In genomic region chr17:31307640-31308039, GRCh38 we compare ENCODE assay signal across 15 cellular contexts. TPM values are rescaled to one million over a fixed set of nuclear protein-coding genes. Genes with fewer than 3 reads are reported as not detected.
DNase-seq lines count a peak whose midpoint lies in the region; ATAC-seq, FAIRE-seq and TF ChIP-seq lines count a peak whose summit lies in the region.
"Had no signal": no experiment of that assay in that cellular context is flagged by ENCODE, and none has a peak within 500 bp of the region (broad histone marks: within the 10 kb centered on the region; RNA-seq: fewer than 3 reads in every experiment).

No MANE protein-coding gene starts in this region.

- peaks cover 6% of the 10 kb centered on the region for H3K9me3 Mint-ChIP-seq in T-helper 1 cell treated with Interleukin-12 subunit alpha and Interleukin-12 subunit beta and Interleukin-4 antibody, amounts not matched to agents 30 μg/mL and 1 μg/mL, for 36 hours
- peaks cover 10% of the 10 kb centered on the region for H3K9me3 Mint-ChIP-seq in activated CD8-positive, alpha-beta T cell treated with anti-CD3 and anti-CD28 coated beads for 36 hours
- peaks cover 0 to 5% (median 0%) of the 10 kb centered on the region in 7 donors for H3K9me3 Mint-ChIP-seq in naive B cell

- POLR2A ChIA-PET in activated CD8-positive, alpha-beta T cell treated with anti-CD3 and anti-CD28 coated beads for 36 hours (lab: Charles Lee), result interaction anchor here (10.7 kb wide), 1 partner anchor 12 kb away, joined by 114 read pairs; the partner anchor contains the start of gene EVI2A

- CTCF ChIA-PET in activated CD8-positive, alpha-beta T cell treated with anti-CD3 and anti-CD28 coated beads for 36 hours (lab: Charles Lee), result interaction anchor here (1.1 kb wide), 1 partner anchor 82 kb away, joined by 3 read pairs; no protein-coding TSS in a partner anchor

- no peak for FAIRE-seq in GM12892 (lab: Jason Lieb, UNC)

- DNase-seq in T-helper 1 cell, result no peak
- no peak for DNase-seq in GM12865 (ENCODE audit: low read depth)
- DNase-seq in activated CD8-positive, alpha-beta T cell treated with anti-CD3 and anti-CD28 coated beads for 36 hours, result no peak
- DNase-seq in naive B cell, result no peak
- no peak for DNase-seq in COLO829 (ENCODE audit: low spot score)
- no peak for DNase-seq in stimulated activated CD4-positive, alpha-beta T cell treated with anti-CD3 and anti-CD28 coated beads, Interleukin-12 subunit alpha, Interleukin-12 subunit beta, amount 100 ng/mL, for 4 hours
- no peak for DNase-seq in GM12892 (ENCODE audit: insufficient read length)
- DNase-seq: heart left ventricle, islet precursor cell, NCI-H146, NCI-H446 treated with DMSO at 0.1 percent for 48 hours had no signal

- H3K4me3 Mint-ChIP-seq in T-helper 1 cell treated with Interleukin-12 subunit alpha and Interleukin-12 subunit beta and Interleukin-4 antibody, amounts not matched to agents 30 μg/mL and 1 μg/mL, for 36 hours, result peak overlapping the region; percentile 93
- H3K4me3 Mint-ChIP-seq in activated CD8-positive, alpha-beta T cell treated with anti-CD3 and anti-CD28 coated beads for 36 hours, result peak overlapping the region; percentile 90
- peak overlapping the region in 7 of 8 donors; percentile 72 to 99 (median 93) for H3K4me3 Mint-ChIP-seq in naive B cell

- peaks cover 42% of the 10 kb centered on the region for H3K4me1 Mint-ChIP-seq in T-helper 1 cell treated with Interleukin-12 subunit alpha and Interleukin-12 subunit beta and Interleukin-4 antibody, amounts not matched to agents 30 μg/mL and 1 μg/mL, for 36 hours (ENCODE audit: low read depth)
- H3K4me1 Mint-ChIP-seq in activated CD8-positive, alpha-beta T cell treated with anti-CD3 and anti-CD28 coated beads for 36 hours (ENCODE audit: low read depth), result peaks cover 64% of the 10 kb centered on the region
- peaks cover 55 to 83% (median 74%) of the 10 kb centered on the region in 3 donors for H3K4me1 Mint-ChIP-seq in naive B cell

- peak; percentile 11 for ATAC-seq in activated CD8-positive, alpha-beta T cell treated with anti-CD3 and anti-CD28 coated beads for 36 hours
- ATAC-seq in naive B cell (ENCODE audit: low read depth in 2 of 2), result no peak
- ATAC-seq: heart left ventricle had no signal

- peak overlapping the region; percentile 44; the same call in 1 of the 2 replicates for H3K4me3 ChIP-seq in GM12865 (ENCODE audit: low read depth, low read length)
- H3K4me3 ChIP-seq: esophagus muscularis mucosa, SK-N-MC had no signal

- no peaks in the 10 kb centered on the region for H3K27me3 Mint-ChIP-seq in T-helper 1 cell treated with Interleukin-12 subunit alpha and Interleukin-12 subunit beta and Interleukin-4 antibody, amounts not matched to agents 30 μg/mL and 1 μg/mL, for 36 hours (ENCODE audit: low read depth)
- H3K27me3 Mint-ChIP-seq in activated CD8-positive, alpha-beta T cell treated with anti-CD3 and anti-CD28 coated beads for 36 hours, result no peaks in the 10 kb centered on the region
- H3K27me3 Mint-ChIP-seq in naive B cell, result no peaks in the 10 kb centered on the region

- H3K27ac Mint-ChIP-seq in T-helper 1 cell treated with Interleukin-12 subunit alpha and Interleukin-12 subunit beta and Interleukin-4 antibody, amounts not matched to agents 30 μg/mL and 1 μg/mL, for 36 hours, result no peak overlapping the region
- H3K27ac Mint-ChIP-seq in activated CD8-positive, alpha-beta T cell treated with anti-CD3 and anti-CD28 coated beads for 36 hours, result peak overlapping the region; percentile 98
- H3K27ac Mint-ChIP-seq in naive B cell, result peak overlapping the region in 1 of 6 donors; percentile 92

- intact Hi-C loops in activated CD8-positive, alpha-beta T cell treated with anti-CD3 and anti-CD28 coated beads for 36 hours (cut with micrococcal nuclease), result no loop called here

- peaks cover 50% of the 10 kb centered on the region for H3K36me3 Mint-ChIP-seq in T-helper 1 cell treated with Interleukin-12 subunit alpha and Interleukin-12 subunit beta and Interleukin-4 antibody, amounts not matched to agents 30 μg/mL and 1 μg/mL, for 36 hours (ENCODE audit: low read depth)
- H3K36me3 Mint-ChIP-seq in activated CD8-positive, alpha-beta T cell treated with anti-CD3 and anti-CD28 coated beads for 36 hours (ENCODE audit: low read depth), result peaks cover 59% of the 10 kb centered on the region
- H3K36me3 Mint-ChIP-seq in naive B cell, result peaks cover 34 to 48% of the 10 kb centered on the region in 2 donors

- TF ChIP-seq CTCF in GM12865 (IDR thresholded peaks at IDR 0.05; ENCODE audit: insufficient read depth, low read depth, low read length, missing control alignments), result no peak
- TF ChIP-seq CTCF in activated CD8-positive, alpha-beta T cell treated with anti-CD3 and anti-CD28 coated beads for 36 hours (IDR thresholded peaks at IDR 0.05), result no peak

- TF ChIP-seq POLR2A in GM12892 (IDR thresholded peaks at IDR 0.05; ENCODE audit: low read depth, low read length), result no peak

RNA-seq across cellular contexts. Expression of gene EVI2B, which starts 6.2 kb away (rescaled TPM):
- total RNA-seq in activated CD8-positive, alpha-beta T cell treated with anti-CD3 and anti-CD28 coated beads for 36 hours, result 10 to 100 TPM; 15.0 to 16.4 TPM
- polyA plus RNA-seq in naive B cell (ENCODE audit: low read depth in 6 of 6), result 100 to 1,000 TPM; 146 to 201 (median 184) TPM
- polyA plus RNA-seq in GM12892 (2012; ENCODE audit: missing spikeins), result 58.3 TPM
- total RNA-seq: G401 had no signal

RNA-seq across cellular contexts. Expression of gene OMG, which starts 10.6 kb away (rescaled TPM):
- total RNA-seq in activated CD8-positive, alpha-beta T cell treated with anti-CD3 and anti-CD28 coated beads for 36 hours, result under 1 TPM; 0.11 to 0.18 TPM
- polyA plus RNA-seq in naive B cell (ENCODE audit: low read depth in 6 of 6), result under 1 TPM in 2 of 6 donors, not detected in 4; 0.30 to 0.36 TPM
- 3.9 TPM for polyA plus RNA-seq in GM12892 (2012; ENCODE audit: missing spikeins)

RNA-seq across cellular contexts. Expression of gene EVI2A, which starts 13.8 kb away (rescaled TPM):
- 10 to 100 TPM; 31.7 to 37.0 TPM for total RNA-seq in activated CD8-positive, alpha-beta T cell treated with anti-CD3 and anti-CD28 coated beads for 36 hours
- polyA plus RNA-seq in naive B cell (ENCODE audit: low read depth in 6 of 6), result 10 to 100 TPM in 5 of 6 donors, 1 to 10 TPM in 1; 6.0 to 19.7 (median 13.3) TPM
- 35.4 TPM for polyA plus RNA-seq in GM12892 (2012; ENCODE audit: missing spikeins)
- total RNA-seq: G401 had no signal
